Comparison of ENCODE assay signal across 8 cellular contexts in the genomic region with DNA sequence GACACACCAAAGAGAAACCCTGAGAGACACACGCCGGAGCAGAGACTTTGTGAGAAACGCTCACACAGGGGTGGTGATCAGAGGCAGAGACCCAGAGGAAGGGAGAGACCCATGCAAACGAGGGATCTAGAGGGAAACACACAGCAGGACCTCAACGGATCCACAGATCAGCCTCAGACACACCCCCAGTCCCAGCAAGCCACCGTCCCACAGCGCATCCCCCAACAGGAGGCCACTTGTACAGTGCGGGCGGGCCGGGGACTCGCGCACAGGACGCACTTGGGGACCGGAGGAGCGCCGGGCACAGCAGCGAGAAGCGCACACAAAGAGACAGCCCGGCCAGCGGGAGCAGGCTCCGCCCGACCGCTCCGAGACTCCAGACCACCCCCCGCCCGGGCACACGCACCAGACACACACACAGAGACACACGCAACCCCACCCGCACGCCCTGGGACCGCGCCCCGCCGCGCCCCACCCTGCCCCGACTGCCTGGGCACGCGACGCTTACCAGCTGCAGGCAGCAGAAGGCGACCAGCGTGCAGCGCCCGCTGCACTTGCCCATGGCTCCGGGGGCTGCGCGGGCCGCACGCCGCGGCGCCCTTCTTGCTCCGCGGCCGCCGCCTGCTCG. TPM values are rescaled to one million over a fixed set of nuclear protein-coding genes. Genes with fewer than 3 reads are reported as not detected.
A peak's percentile ranks its signal among the peaks of the same experiment; 100 is the strongest.
DNase-seq lines count a peak whose midpoint lies in the region; ATAC-seq and TF ChIP-seq lines count a peak whose summit lies in the region.

No MANE protein-coding gene starts in this region.

- H4K20me1 ChIP-seq in PC-9 (ENCODE audit: insufficient read depth): no peaks in the 10 kb centered on the region

- H3K9me3 ChIP-seq in PC-9 (ENCODE audit: insufficient read depth, low read depth): no peaks in the 10 kb centered on the region

- TF ChIP-seq CTCF in foreskin keratinocyte (conservative IDR thresholded peaks at IDR 0.05) (no peak), PC-9 (conservative IDR thresholded peaks at IDR 0.05) (no peak)

- intact Hi-C loops in PC-9 (cut with micrococcal nuclease; ENCODE audit: unreplicated experiment): no loop called here

- ATAC-seq in SK-N-SH treated with all-trans-retinoic acid at 6 μM for 48 hours: peak; percentile 74
- ATAC-seq in foreskin keratinocyte: peak; percentile 18
- ATAC-seq in HG02678 (IDR thresholded peaks at IDR 0.05; ENCODE audit: unreplicated experiment): no peak

- H2AFZ ChIP-seq in PC-9: no peak overlapping the region

- CTCF ChIA-PET in PC-9 (lab: Charles Lee): interaction anchor here (0.6 kb wide), 1 partner anchor 79 kb away, joined by 4 read pairs; no protein-coding TSS in a partner anchor

- no peaks in the 10 kb centered on the region for H3K4me1 ChIP-seq in foreskin keratinocyte
- H3K4me1 ChIP-seq in PC-9 (replicated peaks; ENCODE audit: insufficient read depth): no peaks in the 10 kb centered on the region

- POLR2A ChIA-PET in PC-9 (lab: Charles Lee; ENCODE audit: unreplicated experiment): no interaction called here

- no peaks in the 10 kb centered on the region for H3F3A ChIP-seq in PC-9 (ENCODE audit: insufficient read depth, low read depth)

- no peak overlapping the region for H3K4me3 ChIP-seq in PC-9

- DNase-seq in activated CD4-positive, alpha-beta T cell treated with anti-CD3 and anti-CD28 coated beads for 48 hours: peak; percentile 8
- DNase-seq in activated CD4-positive, alpha-beta T cell treated with anti-CD3 and anti-CD28 coated beads, Interleukin-2, amount 50 U/mL, for 48 hours: no peak
- DNase-seq in foreskin keratinocyte (no peak), retina (peak; percentile 89), ureter (ENCODE audit: low spot score) (no peak), PC-9 (no peak)

- no peaks in the 10 kb centered on the region for H3K36me3 ChIP-seq in PC-9 (ENCODE audit: low read depth)

- H3K79me2 ChIP-seq in PC-9 (ENCODE audit: low read depth): no peaks in the 10 kb centered on the region

- H3K9me2 ChIP-seq in PC-9 (ENCODE audit: insufficient read depth): no peaks in the 10 kb centered on the region

- H3K27me3 ChIP-seq in foreskin keratinocyte: peaks cover 76% of the 10 kb centered on the region
- peaks cover 43% of the 10 kb centered on the region for H3K27me3 ChIP-seq in PC-9 (ENCODE audit: insufficient read depth, low read depth)

- H3K4me2 ChIP-seq in PC-9: no peak overlapping the region

- BruUV-seq in PC-9 (replicated peaks; lab: Mats Ljungman, UMichigan): no TSS peak

- H3K27ac ChIP-seq in foreskin keratinocyte (no peak overlapping the region), PC-9 (no peak overlapping the region)

TF ChIP-seq in SK-N-SH treated with all-trans-retinoic acid at 6 μM for 48 hours, 23 proteins besides CTCF, POLR2A, EP300 and RAD21:
- TF ChIP-seq, protein P1, sequence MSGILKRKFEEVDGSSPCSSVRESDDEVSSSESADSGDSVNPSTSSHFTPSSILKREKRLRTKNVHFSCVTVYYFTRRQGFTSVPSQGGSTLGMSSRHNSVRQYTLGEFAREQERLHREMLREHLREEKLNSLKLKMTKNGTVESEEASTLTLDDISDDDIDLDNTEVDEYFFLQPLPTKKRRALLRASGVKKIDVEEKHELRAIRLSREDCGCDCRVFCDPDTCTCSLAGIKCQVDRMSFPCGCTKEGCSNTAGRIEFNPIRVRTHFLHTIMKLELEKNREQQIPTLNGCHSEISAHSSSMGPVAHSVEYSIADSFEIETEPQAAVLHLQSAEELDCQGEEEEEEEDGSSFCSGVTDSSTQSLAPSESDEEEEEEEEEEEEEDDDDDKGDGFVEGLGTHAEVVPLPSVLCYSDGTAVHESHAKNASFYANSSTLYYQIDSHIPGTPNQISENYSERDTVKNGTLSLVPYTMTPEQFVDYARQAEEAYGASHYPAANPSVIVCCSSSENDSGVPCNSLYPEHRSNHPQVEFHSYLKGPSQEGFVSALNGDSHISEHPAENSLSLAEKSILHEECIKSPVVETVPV (CRISPR knock-in tag; IDR thresholded peaks at IDR 0.05): no peak

RNA-seq across cellular contexts. Expression of a gene that starts 0.6 kb away (rescaled TPM):
- total RNA-seq in foreskin keratinocyte (not detected in 2 replicates), ureter (not detected), PC-9 (2021) (0.96 TPM in 1 of 2 replicates, not detected in the other)
- polyA plus RNA-seq in foreskin keratinocyte: not detected in 2 replicates

RNA-seq across cellular contexts. Expression of a gene that starts 57.5 kb away (rescaled TPM):
- total RNA-seq in foreskin keratinocyte: 74.3 and 89.2 TPM in 2 replicates
- polyA plus RNA-seq in foreskin keratinocyte: 54.3 and 63.6 TPM in 2 replicates
- total RNA-seq in ureter: 67.6 TPM
- 56.0 and 59.5 TPM in 2 replicates for total RNA-seq in PC-9 (2021)

RNA-seq across cellular contexts. Expression of a gene that starts 57.7 kb away (rescaled TPM):
- 47.8 and 47.9 TPM in 2 replicates for total RNA-seq in foreskin keratinocyte
- polyA plus RNA-seq in foreskin keratinocyte: 44.9 and 47.5 TPM in 2 replicates
- 22.0 TPM for total RNA-seq in ureter
- total RNA-seq in PC-9 (2021): 25.8 and 26.8 TPM in 2 replicates

Comparison
In these comparisons a context has a peak if more than half of its experiments do, and no peak if none do; other contexts are left out.
1. DNase-seq: peak in activated CD4-positive, alpha-beta T cell treated with anti-CD3 and anti-CD28 coated beads for 48 hours (single experiment) and retina (single experiment); none in activated CD4-positive, alpha-beta T cell treated with anti-CD3 and anti-CD28 coated beads, Interleukin-2, amount 50 U/mL, for 48 hours (0 of 2), foreskin keratinocyte (0 of 2), ureter (single experiment) and PC-9 (0 of 2).